Comparison of ENCODE assay signal across 24 cellular contexts in the genomic region with DNA sequence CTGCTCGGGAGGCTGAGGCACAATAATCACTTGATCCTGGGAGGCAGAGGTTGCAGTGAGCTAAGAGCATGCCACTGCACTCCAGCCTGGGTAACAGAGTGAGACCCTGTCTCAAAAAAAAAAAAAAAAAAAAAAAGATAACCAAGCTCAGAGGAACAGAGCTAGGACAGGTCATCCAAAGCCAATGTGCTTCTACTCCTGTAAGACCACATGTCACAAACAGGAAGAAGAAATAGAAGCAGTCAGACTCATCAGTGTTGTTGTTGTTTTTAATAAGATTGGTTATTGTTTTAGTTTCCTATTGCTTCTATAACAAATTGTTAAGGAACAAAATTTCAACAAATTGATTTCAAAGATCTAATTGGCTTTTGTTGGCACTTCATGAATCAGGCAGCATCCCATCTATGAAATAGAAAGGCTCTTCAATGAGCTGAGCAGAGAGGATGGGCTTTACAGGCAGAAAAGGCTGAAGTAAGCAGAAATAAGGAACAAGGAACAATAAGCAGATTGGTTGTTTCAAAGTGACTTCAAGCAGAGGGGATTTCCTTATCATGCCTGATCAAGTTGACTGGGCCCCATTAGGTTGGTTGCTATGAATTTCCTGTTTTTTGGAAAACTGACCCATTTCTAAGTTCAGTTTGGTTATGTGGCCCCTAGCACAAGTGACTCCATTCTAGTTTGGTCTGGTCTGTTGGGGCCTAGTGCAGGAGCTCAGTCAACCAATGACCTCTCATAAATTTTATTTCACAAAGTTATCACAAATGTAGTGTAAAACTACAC. TPM values are rescaled to one million over a fixed set of nuclear protein-coding genes. Genes with fewer than 3 reads are reported as not detected.
DNase-seq lines count a peak whose midpoint lies in the region; ATAC-seq, FAIRE-seq and TF ChIP-seq lines count a peak whose summit lies in the region.
"Had no signal": no experiment of that assay in that cellular context is flagged by ENCODE, and none has a peak within 500 bp of the region (broad histone marks: within the 10 kb centered on the region; RNA-seq: fewer than 3 reads in every experiment).

No MANE protein-coding gene starts in this region.

- TF ChIP-seq POLR2A in HepG2 (IDR thresholded peaks at IDR 0.05; ENCODE audit: insufficient read depth in 1 of 2, low read depth in 2 of 2, low read length in 2 of 2) (no peak), right lobe of liver (IDR thresholded peaks at IDR 0.05) (no peak), GM12878 (IDR thresholded peaks at IDR 0.05; ENCODE audit: low read depth, low read length) (no peak)

- intact Hi-C loops in HepG2 (cut with micrococcal nuclease; ENCODE audit: unreplicated experiment): no loop called here
- intact Hi-C loops in right lobe of liver (cut with DNase I): no loop called here
- intact Hi-C loops in GM12878 (cut with micrococcal nuclease; ENCODE audit: unreplicated experiment): no loop called here
- intact Hi-C loops in Calu3 (cut with micrococcal nuclease; ENCODE audit: unreplicated experiment): no loop called here

- no peaks in the 10 kb centered on the region for H3K9me3 Mint-ChIP-seq in stimulated activated naive B cell treated with anti-CD40 and anti-IgM and Interleukin-4, amounts not matched to agents 10 μg/mL and 1 μg/mL and 100 μg/mL, for 72 hours
- H3K9me3 Mint-ChIP-seq in Calu3 (ENCODE audit: low read depth, unreplicated experiment): no peaks in the 10 kb centered on the region
- H3K9me3 Mint-ChIP-seq: activated naive CD4-positive, alpha-beta T cell treated with anti-CD3 and anti-CD28 coated beads, Interleukin-2, amount 10 ng/mL, durations not matched to agents 7 days and 5 days; activated T-cell treated with anti-CD3 and anti-CD28 coated beads, Interleukin-2, amount 50 U/mL, for 4 hours; nephron had no signal

- CTCF ChIA-PET in HepG2 (lab: Yijun Ruan, JAX; ENCODE audit: low intra/inter-chr PET ratio, low total read pairs): no interaction called here
- CTCF ChIA-PET in GM12878 (lab: Yijun Ruan, JAX): interaction anchor here (1.1 to 3.0 kb wide), 3 partner anchors 9 to 34 kb away, joined by 3 to 20 read pairs (median 4); no protein-coding TSS in a partner anchor
- CTCF ChIA-PET in Calu3 (lab: Charles Lee): no interaction called here

- H3K27me3 Mint-ChIP-seq in stimulated activated naive B cell treated with anti-CD40 and anti-IgM and Interleukin-4, amounts not matched to agents 10 μg/mL and 1 μg/mL and 100 μg/mL, for 72 hours: no peaks in the 10 kb centered on the region
- H3K27me3 Mint-ChIP-seq in Calu3 (ENCODE audit: unreplicated experiment): peaks cover 13% of the 10 kb centered on the region

- no peaks in the 10 kb centered on the region for H3K36me3 Mint-ChIP-seq in stimulated activated naive B cell treated with anti-CD40 and anti-IgM and Interleukin-4, amounts not matched to agents 10 μg/mL and 1 μg/mL and 100 μg/mL, for 72 hours
- H3K36me3 Mint-ChIP-seq in Calu3 (ENCODE audit: insufficient read depth, unreplicated experiment): no peaks in the 10 kb centered on the region
- H3K36me3 Mint-ChIP-seq: activated naive CD4-positive, alpha-beta T cell treated with anti-CD3 and anti-CD28 coated beads, Interleukin-2, amount 10 ng/mL, durations not matched to agents 7 days and 5 days had no signal

- H3K27ac ChIP-seq in HepG2 (ENCODE audit: extremely low read length, insufficient read depth, low read length) (no peak overlapping the region), right lobe of liver (no peak overlapping the region), GM12878 (ENCODE audit: control insufficient read depth, insufficient read depth) (no peak overlapping the region)
- H3K27ac ChIP-seq: C4-2B, esophagus squamous epithelium, parathyroid adenoma, PC-9, SJSA1, thyroid gland had no signal

- no peak for FAIRE-seq in HepG2 (lab: Jason Lieb, UNC)
- peak; percentile 23 for FAIRE-seq in GM12878 (lab: Jason Lieb, UNC)
- FAIRE-seq: H54 had no signal

- H3K4me3 ChIP-seq in HepG2 (replicated peaks in 1 of 3; ENCODE audit: insufficient read depth in 1 of 3, low read depth in 2 of 3, low read length in 3 of 3): no peak overlapping the region
- no peak overlapping the region for H3K4me3 ChIP-seq in right lobe of liver
- no peak overlapping the region for H3K4me3 ChIP-seq in GM12878
- H3K4me3 ChIP-seq in HAP-1: no peak overlapping the region
- H3K4me3 ChIP-seq: esophagus squamous epithelium, PC-9, SJSA1, thyroid gland had no signal

- H3K79me2 ChIP-seq in HepG2 (ENCODE audit: insufficient read depth, low read length): no peaks in the 10 kb centered on the region
- no peaks in the 10 kb centered on the region for H3K79me2 ChIP-seq in GM12878 (ENCODE audit: control insufficient read depth, insufficient read depth, low read length)
- H3K79me2 ChIP-seq: parathyroid adenoma had no signal

- H3K9ac ChIP-seq in HepG2 (ENCODE audit: insufficient read depth, low read depth, low read length) (no peak overlapping the region), GM12878 (ENCODE audit: control insufficient read depth, insufficient read depth, low read length) (no peak overlapping the region)
- H3K9ac ChIP-seq: parathyroid adenoma had no signal

- DNase-seq in HepG2 (ENCODE audit: low spot score) (no peak), right lobe of liver (no peak), NOMO-1 (lab: John Stamatoyannopoulos, UW; ENCODE audit: unreplicated experiment in 2 of 2) (peak; percentile 17 to 62), GM12878 (ENCODE audit: low read depth, low spot score) (no peak), Calu3 (no peak), HAP-1 (ENCODE audit: low spot score in 2 of 2) (no peak), hippocampal formation (lab: John Stamatoyannopoulos, UW) (no peak)
- DNase-seq in stimulated activated naive B cell treated with anti-CD40 and anti-IgM and Interleukin-4, amounts not matched to agents 10 μg/mL and 1 μg/mL and 100 μg/mL, for 72 hours: peak; percentile 1
- DNase-seq: activated CD4-positive, CD25-positive, alpha-beta regulatory T cell treated with anti-CD3 and anti-CD28 coated beads, Interleukin-2, amount 50 U/mL, for 72 hours; activated CD8-positive, alpha-beta memory T cell treated with anti-CD3 and anti-CD28 coated beads for 24 hours; activated naive CD4-positive, alpha-beta T cell treated with anti-CD3 and anti-CD28 coated beads, Interleukin-2, amount 10 ng/mL, durations not matched to agents 7 days and 5 days; activated T-cell treated with anti-CD3 and anti-CD28 coated beads, Interleukin-2, amount 50 U/mL, for 4 hours; aorta; DMS153; esophagus squamous epithelium; PC-9; stimulated activated naive CD4-positive, alpha-beta T cell; thyroid gland had no signal

- SMC1A ChIA-PET in GM12878 (lab: Charles Lee; ENCODE audit: uncharacterized antibody, unreplicated experiment): interaction anchor here (1.0 to 2.5 kb wide), 6 partner anchors 9 to 34 kb away, joined by 4 to 12 read pairs (median 4); no protein-coding TSS in a partner anchor

- H3K36me3 ChIP-seq in HepG2 (replicated peaks in 1 of 2; ENCODE audit: control insufficient read depth in 1 of 2, insufficient read depth in 2 of 2, low read length in 2 of 2): no peaks in the 10 kb centered on the region
- no peaks in the 10 kb centered on the region for H3K36me3 ChIP-seq in right lobe of liver
- no peaks in the 10 kb centered on the region for H3K36me3 ChIP-seq in GM12878 (ENCODE audit: control insufficient read depth in 2 of 2, insufficient read depth in 2 of 2, low read length in 1 of 2)
- H3K36me3 ChIP-seq in HAP-1 (replicated peaks): no peaks in the 10 kb centered on the region
- H3K36me3 ChIP-seq: esophagus squamous epithelium, SJSA1, thyroid gland had no signal

- H3K27ac Mint-ChIP-seq in stimulated activated naive B cell treated with anti-CD40 and anti-IgM and Interleukin-4, amounts not matched to agents 10 μg/mL and 1 μg/mL and 100 μg/mL, for 72 hours: peak overlapping the region; percentile 81
- no peak overlapping the region for H3K27ac Mint-ChIP-seq in Calu3 (ENCODE audit: unreplicated experiment)
- H3K27ac Mint-ChIP-seq: activated naive CD4-positive, alpha-beta T cell treated with anti-CD3 and anti-CD28 coated beads, Interleukin-2, amount 10 ng/mL, durations not matched to agents 7 days and 5 days had no signal

- POLR2A ChIA-PET in HepG2 (lab: Yijun Ruan, JAX): no interaction called here
- POLR2A ChIA-PET in GM12878 (lab: Charles Lee): no interaction called here

- H4K20me1 ChIP-seq in HepG2 (ENCODE audit: insufficient read depth, low read length) (no peaks in the 10 kb centered on the region), GM12878 (ENCODE audit: control insufficient read depth, insufficient read depth) (no peaks in the 10 kb centered on the region)

- no peak for TF ChIP-seq CTCF in HepG2 (CRISPR knock-in tag; IDR thresholded peaks at IDR 0.05)
- no peak for TF ChIP-seq CTCF in right lobe of liver (IDR thresholded peaks at IDR 0.05)
- TF ChIP-seq CTCF in GM12878 (IDR thresholded peaks at IDR 0.05 in 2 of 3, conservative IDR thresholded peaks at IDR 0.05 in 1 of 3; ENCODE audit: control insufficient read depth in 2 of 3, extremely low read depth in 1 of 3, insufficient read depth in 1 of 3, low read depth in 3 of 3, low read length in 3 of 3): no peak
- TF ChIP-seq CTCF in Calu3 (IDR thresholded peaks at IDR 0.05; ENCODE audit: unreplicated experiment): no peak

- peaks cover 9 to 19% of the 10 kb centered on the region in 2 donors for H3K4me1 Mint-ChIP-seq in stimulated activated naive B cell treated with anti-CD40 and anti-IgM and Interleukin-4, amounts not matched to agents 10 μg/mL and 1 μg/mL and 100 μg/mL, for 72 hours
- H3K4me1 Mint-ChIP-seq in Calu3 (ENCODE audit: low read depth, unreplicated experiment): no peaks in the 10 kb centered on the region

- 8% methylated on average over 1 of the region's 1 CpG for WGBS in HepG2 (ENCODE audit: low lambda C conversion rate)
- 83% methylated on average over 1 of the region's 1 CpG for WGBS in right lobe of liver (ENCODE audit: insufficient coverage, low coverage, low lambda C conversion rate, missing lambda C conversion rate)
- 0% methylated on average over 1 of the region's 1 CpG for WGBS in GM12878 (ENCODE audit: insufficient coverage, insufficient replicate concordance, low lambda C conversion rate, missing lambda C conversion rate)

- H3K27me3 ChIP-seq in HepG2 (ENCODE audit: control insufficient read depth in 1 of 2, insufficient read depth in 2 of 2, low read length in 2 of 2) (peaks cover 0 to 7% of the 10 kb centered on the region in 2 experiments; a peak in 1 of 5 replicates), right lobe of liver (no peaks in the 10 kb centered on the region), GM12878 (replicated peaks in 1 of 2; ENCODE audit: control insufficient read depth in 2 of 2, insufficient read depth in 2 of 2, low read length in 1 of 2) (no peaks in the 10 kb centered on the region; a peak in 1 of 4 replicates), HAP-1 (ENCODE audit: low read depth) (no peaks in the 10 kb centered on the region)
- H3K27me3 ChIP-seq: SJSA1, thyroid gland had no signal

- no peak overlapping the region for H3K4me3 Mint-ChIP-seq in stimulated activated naive B cell treated with anti-CD40 and anti-IgM and Interleukin-4, amounts not matched to agents 10 μg/mL and 1 μg/mL and 100 μg/mL, for 72 hours
- no peak overlapping the region for H3K4me3 Mint-ChIP-seq in Calu3 (ENCODE audit: low read depth, unreplicated experiment)
- H3K4me3 Mint-ChIP-seq: activated naive CD4-positive, alpha-beta T cell treated with anti-CD3 and anti-CD28 coated beads, Interleukin-2, amount 10 ng/mL, durations not matched to agents 7 days and 5 days; activated T-cell treated with anti-CD3 and anti-CD28 coated beads, Interleukin-2, amount 50 U/mL, for 4 hours; nephron had no signal

- no peaks in the 10 kb centered on the region for H3K9me3 ChIP-seq in HepG2 (ENCODE audit: low read length)
- H3K9me3 ChIP-seq in right lobe of liver: no peaks in the 10 kb centered on the region
- H3K9me3 ChIP-seq in GM12878 (replicated peaks; ENCODE audit: control insufficient read depth, insufficient read depth, low read length): no peaks in the 10 kb centered on the region
- H3K9me3 ChIP-seq in HAP-1: no peaks in the 10 kb centered on the region
- H3K9me3 ChIP-seq: esophagus squamous epithelium, SJSA1, thyroid gland had no signal

- in situ Hi-C loops in HepG2 (cut with HindIII; ENCODE audit: extremely low pct_ligation_motif_present, low pct_unique_long_range_greater_than_20kb) (no loop called here), GM12878 (cut with MboI) (no loop called here), HAP-1 (cut with MboI; ENCODE audit: low sequenced_read_pairs) (no loop called here)

- H2AFZ ChIP-seq in HepG2 (ENCODE audit: low read length): no peak overlapping the region
- H2AFZ ChIP-seq in GM12878 (ENCODE audit: control insufficient read depth, low read depth, low read length): peak overlapping the region; percentile 77
- H2AFZ ChIP-seq: PC-9 had no signal

- TF ChIP-seq EP300 in HepG2 (IDR thresholded peaks at IDR 0.05; ENCODE audit: low read depth in 2 of 2, low read length in 2 of 2) (no peak), HepG2 (CRISPR knock-in tag; IDR thresholded peaks at IDR 0.05; ENCODE audit: borderline replicate concordance) (no peak), GM12878 (IDR thresholded peaks at IDR 0.05; ENCODE audit: borderline replicate concordance in 1 of 2, control insufficient read depth in 1 of 2, low read depth in 2 of 2, low read length in 2 of 2) (no peak)

- ATAC-seq in HepG2: no peak
- no peak for ATAC-seq in right lobe of liver
- peak; percentile 92 for ATAC-seq in GM12878
- ATAC-seq in stimulated activated naive B cell treated with anti-CD40 and anti-IgM and Interleukin-4, amounts not matched to agents 10 μg/mL and 1 μg/mL and 100 μg/mL, for 72 hours (replicated peaks): peak; percentile 93 to 95
- ATAC-seq: activated T-cell treated with anti-CD3 and anti-CD28 coated beads, Interleukin-2, amount 50 U/mL, for 4 hours had no signal

- H3K4me2 ChIP-seq in HepG2 (ENCODE audit: low read depth, low read length) (no peak overlapping the region), GM12878 (ENCODE audit: control insufficient read depth, insufficient read depth) (no peak overlapping the region)
- H3K4me2 ChIP-seq: PC-9 had no signal

- RAD21 ChIA-PET in GM12878 (lab: Charles Lee; ENCODE audit: unreplicated experiment): interaction anchor here (0.6 kb wide), 2 partner anchors 15 to 37 kb away, joined by 3 read pairs; no protein-coding TSS in a partner anchor

- TF ChIP-seq RAD21 in HepG2 (CRISPR knock-in tag; IDR thresholded peaks at IDR 0.05) (no peak), GM12878 (IDR thresholded peaks at IDR 0.05; ENCODE audit: insufficient read depth, low read depth, low read length) (no peak)

- no TSS peak for BruUV-seq in HepG2 (replicated peaks; lab: Mats Ljungman, UMichigan)
- BruUV-seq in GM12878 (replicated peaks; lab: Mats Ljungman, UMichigan): no TSS peak
- BruUV-seq in Calu3 (replicated peaks; lab: Mats Ljungman, UMichigan): no TSS peak

- H3K4me1 ChIP-seq in HepG2 (ENCODE audit: insufficient read depth, low read length) (no peaks in the 10 kb centered on the region), right lobe of liver (no peaks in the 10 kb centered on the region), GM12878 (ENCODE audit: control insufficient read depth, insufficient read depth, low read length) (peaks cover 5% of the 10 kb centered on the region; the same call in 1 of the 2 replicates), HAP-1 (peaks cover 22% of the 10 kb centered on the region)
- H3K4me1 ChIP-seq: SJSA1 had no signal

RNA-seq across cellular contexts. Expression of a gene that starts 6.0 kb away (rescaled TPM):
- not detected in 2 replicates for total RNA-seq in HepG2 (2016; rRNA removed; fragmentation: Illumina TruSeq; extraction: Trizol)
- not detected in 2 replicates for total RNA-seq in HepG2 (2016; cell fraction: cytosol; rRNA removed; fragmentation: Illumina TruSeq; extraction: Trizol; ENCODE audit: low read depth)
- total RNA-seq in HepG2 (2016; cell fraction: insoluble cytoplasmic fraction; rRNA removed; fragmentation: Illumina TruSeq; extraction: Trizol): not detected in 2 replicates
- not detected in 2 replicates for total RNA-seq in HepG2 (2016; cell fraction: membrane; rRNA removed; fragmentation: Illumina TruSeq; extraction: Trizol)
- not detected in 2 replicates for total RNA-seq in HepG2 (2016; cell fraction: nucleus; rRNA removed; fragmentation: Illumina TruSeq; extraction: Trizol)
- not detected in 2 replicates for polyA plus RNA-seq in HepG2 (2011; rRNA removed)
- polyA plus RNA-seq in HepG2 (2011; cell fraction: cytosol; rRNA removed): not detected in 2 replicates
- not detected in 2 replicates for polyA plus RNA-seq in HepG2 (2011; cell fraction: nucleus; rRNA removed)
- polyA plus RNA-seq in HepG2 (2012): not detected in 2 replicates
- not detected in 2 replicates for polyA plus RNA-seq in HepG2 (2016; cell fraction: cytosol; fragmentation: Illumina TruSeq; extraction: Trizol; ENCODE audit: low read depth)
- not detected in 2 replicates for polyA plus RNA-seq in HepG2 (2016; cell fraction: insoluble cytoplasmic fraction; fragmentation: Illumina TruSeq; extraction: Trizol; ENCODE audit: low read depth)
- not detected in 2 replicates for polyA plus RNA-seq in HepG2 (2016; cell fraction: membrane; fragmentation: Illumina TruSeq; extraction: Trizol; ENCODE audit: low read depth)
- polyA plus RNA-seq in HepG2 (2016; cell fraction: nucleus; fragmentation: Illumina TruSeq; extraction: Trizol; ENCODE audit: insufficient read depth, low read depth): not detected in 2 replicates
- 0.09 TPM in 1 of 2 replicates, not detected in the other for polyA minus RNA-seq in HepG2 (2011; rRNA and poly(A)+ RNA removed; ENCODE audit: low replicate concordance)
- polyA minus RNA-seq in HepG2 (2011; cell fraction: cytosol; rRNA and poly(A)+ RNA removed): not detected in 2 replicates
- polyA minus RNA-seq in HepG2 (2011; cell fraction: nucleus; rRNA and poly(A)+ RNA removed): 1.0 TPM in 1 of 2 replicates, not detected in the other
- not detected for total RNA-seq in right lobe of liver
- not detected in 2 replicates for total RNA-seq in GM12878 (2013; cell fraction: nucleolus; rRNA removed)
- 0.33 TPM in 1 of 2 replicates, not detected in the other for total RNA-seq in GM12878 (2014; rRNA removed)
- total RNA-seq in GM12878 (2014; rRNA removed; fragmentation: Illumina TruSeq; extraction: Trizol): not detected in 2 replicates
- not detected in 2 replicates for total RNA-seq in GM12878 (2021)
- not detected for polyA plus RNA-seq in GM12878 (2011; ENCODE audit: low read depth)
- polyA plus RNA-seq in GM12878 (2011; rRNA removed): not detected in 2 replicates
- polyA plus RNA-seq in GM12878 (2011; cell fraction: cytosol; rRNA removed): not detected in 2 replicates
- not detected in 2 replicates for polyA plus RNA-seq in GM12878 (2011; cell fraction: nucleus; rRNA removed)
- polyA plus RNA-seq in GM12878 (2012): not detected in 2 replicates
- 0.10 and 1.4 TPM in 2 replicates for polyA plus RNA-seq in GM12878 (2014; fragmentation: Illumina TruSeq; extraction: Trizol)
- polyA plus RNA-seq in GM12878 (2014; fragmentation: Nextera tagmentation; extraction: Ambion mirVana): under 1 TPM; 0.05 to 0.13 TPM
- 0.11 TPM in 1 of 2 replicates, not detected in the other for polyA plus RNA-seq in GM12878 (2014; rRNA removed)
- not detected for polyA plus RNA-seq in GM12878 (2016; fragmentation: Nextera tagmentation; extraction: Ambion mirVana)
- polyA minus RNA-seq in GM12878 (2011; rRNA and poly(A)+ RNA removed): not detected in 2 replicates
- polyA minus RNA-seq in GM12878 (2011; cell fraction: cytosol; rRNA and poly(A)+ RNA removed): not detected in 2 replicates
- not detected in 2 replicates for polyA minus RNA-seq in GM12878 (2011; cell fraction: nucleus; rRNA and poly(A)+ RNA removed)
- not detected in 2 replicates for total RNA-seq in Calu3 (2022)
- total RNA-seq: activated T-cell treated with anti-CD3 and anti-CD28 coated beads, Interleukin-2, amount 50 U/mL, for 4 hours; PC-9; T-helper 2 cell treated with Interferon-gamma antibody and Interleukin-4, amounts not matched to agents 100 ng/mL and 5 ng/mL, for 36 hours had no signal
- polyA plus RNA-seq: aorta had no signal

RNA-seq across cellular contexts. Expression of a gene that starts 13.9 kb away (rescaled TPM):
- 24.8 and 26.4 TPM in 2 replicates for total RNA-seq in HepG2 (2016; rRNA removed; fragmentation: Illumina TruSeq; extraction: Trizol)
- 13.7 and 15.4 TPM in 2 replicates for total RNA-seq in HepG2 (2016; cell fraction: cytosol; rRNA removed; fragmentation: Illumina TruSeq; extraction: Trizol; ENCODE audit: low read depth)
- total RNA-seq in HepG2 (2016; cell fraction: insoluble cytoplasmic fraction; rRNA removed; fragmentation: Illumina TruSeq; extraction: Trizol): 24.3 and 29.3 TPM in 2 replicates
- 23.4 and 25.5 TPM in 2 replicates for total RNA-seq in HepG2 (2016; cell fraction: membrane; rRNA removed; fragmentation: Illumina TruSeq; extraction: Trizol)
- total RNA-seq in HepG2 (2016; cell fraction: nucleus; rRNA removed; fragmentation: Illumina TruSeq; extraction: Trizol): 10.7 and 16.0 TPM in 2 replicates
- 6.0 and 7.7 TPM in 2 replicates for polyA plus RNA-seq in HepG2 (2011; rRNA removed)
- polyA plus RNA-seq in HepG2 (2011; cell fraction: cytosol; rRNA removed): 4.2 and 5.3 TPM in 2 replicates
- polyA plus RNA-seq in HepG2 (2011; cell fraction: nucleus; rRNA removed): 2.2 and 3.7 TPM in 2 replicates
- polyA plus RNA-seq in HepG2 (2012): 4.7 and 9.4 TPM in 2 replicates
- 6.2 and 7.5 TPM in 2 replicates for polyA plus RNA-seq in HepG2 (2016; cell fraction: cytosol; fragmentation: Illumina TruSeq; extraction: Trizol; ENCODE audit: low read depth)
- polyA plus RNA-seq in HepG2 (2016; cell fraction: insoluble cytoplasmic fraction; fragmentation: Illumina TruSeq; extraction: Trizol; ENCODE audit: low read depth): 20.3 and 21.7 TPM in 2 replicates
- polyA plus RNA-seq in HepG2 (2016; cell fraction: membrane; fragmentation: Illumina TruSeq; extraction: Trizol; ENCODE audit: low read depth): 13.4 and 14.7 TPM in 2 replicates
- 8.5 and 10.3 TPM in 2 replicates for polyA plus RNA-seq in HepG2 (2016; cell fraction: nucleus; fragmentation: Illumina TruSeq; extraction: Trizol; ENCODE audit: insufficient read depth, low read depth)
- polyA minus RNA-seq in HepG2 (2011; rRNA and poly(A)+ RNA removed; ENCODE audit: low replicate concordance): 6.8 and 30.4 TPM in 2 replicates
- polyA minus RNA-seq in HepG2 (2011; cell fraction: cytosol; rRNA and poly(A)+ RNA removed): 8.4 and 11.8 TPM in 2 replicates
- 7.2 and 10.9 TPM in 2 replicates for polyA minus RNA-seq in HepG2 (2011; cell fraction: nucleus; rRNA and poly(A)+ RNA removed)
- 1 to 10 TPM in 2 of 6 experiments, under 1 TPM in 4; 0.51 to 2.1 (median 0.89) TPM for total RNA-seq in right lobe of liver
- total RNA-seq in GM12878 (2013; cell fraction: nucleolus; rRNA removed): 16.1 and 18.2 TPM in 2 replicates
- 19.1 and 19.6 TPM in 2 replicates for total RNA-seq in GM12878 (2014; rRNA removed)
- 21.2 and 23.0 TPM in 2 replicates for total RNA-seq in GM12878 (2014; rRNA removed; fragmentation: Illumina TruSeq; extraction: Trizol)
- 14.8 and 19.2 TPM in 2 replicates for total RNA-seq in GM12878 (2021)
- 6.1 TPM for polyA plus RNA-seq in GM12878 (2011; ENCODE audit: low read depth)
- polyA plus RNA-seq in GM12878 (2011; rRNA removed): 16.1 and 25.7 TPM in 2 replicates
- 7.6 and 9.5 TPM in 2 replicates for polyA plus RNA-seq in GM12878 (2011; cell fraction: cytosol; rRNA removed)
- 5.8 and 6.2 TPM in 2 replicates for polyA plus RNA-seq in GM12878 (2011; cell fraction: nucleus; rRNA removed)
- 5.9 and 7.6 TPM in 2 replicates for polyA plus RNA-seq in GM12878 (2012)
- 19.7 and 23.2 TPM in 2 replicates for polyA plus RNA-seq in GM12878 (2014; fragmentation: Illumina TruSeq; extraction: Trizol)
- 1 to 10 TPM; 3.5 to 4.5 TPM for polyA plus RNA-seq in GM12878 (2014; fragmentation: Nextera tagmentation; extraction: Ambion mirVana)
- 10.5 and 11.8 TPM in 2 replicates for polyA plus RNA-seq in GM12878 (2014; rRNA removed)
- 10 to 100 TPM; 20.5 to 21.2 TPM for polyA plus RNA-seq in GM12878 (2016; fragmentation: Nextera tagmentation; extraction: Ambion mirVana)
- 13.9 and 17.3 TPM in 2 replicates for polyA minus RNA-seq in GM12878 (2011; rRNA and poly(A)+ RNA removed)
- 7.6 and 14.1 TPM in 2 replicates for polyA minus RNA-seq in GM12878 (2011; cell fraction: cytosol; rRNA and poly(A)+ RNA removed)
- polyA minus RNA-seq in GM12878 (2011; cell fraction: nucleus; rRNA and poly(A)+ RNA removed): 2.8 and 7.9 TPM in 2 replicates
- 20.8 and 24.2 TPM in 2 replicates for total RNA-seq in Calu3 (2022)

Comparison
In these comparisons a context has a peak if more than half of its experiments do, and no peak if none do; other contexts are left out.
1. ATAC-seq: peak in GM12878 (single experiment) and stimulated activated naive B cell treated with anti-CD40 and anti-IgM and Interleukin-4, amounts not matched to agents 10 μg/mL and 1 μg/mL and 100 μg/mL, for 72 hours (2 of 2); none in HepG2 (single experiment) and right lobe of liver (0 of 4).
2. DNase-seq: peak in NOMO-1 (2 of 2) and stimulated activated naive B cell treated with anti-CD40 and anti-IgM and Interleukin-4, amounts not matched to agents 10 μg/mL and 1 μg/mL and 100 μg/mL, for 72 hours (single experiment); none in HepG2 (single experiment), right lobe of liver (0 of 3), GM12878 (single experiment), Calu3 (single experiment), HAP-1 (0 of 2) and hippocampal formation (0 of 2).